Comparison of ENCODE assay signal across 22 cellular contexts in the genomic region with DNA sequence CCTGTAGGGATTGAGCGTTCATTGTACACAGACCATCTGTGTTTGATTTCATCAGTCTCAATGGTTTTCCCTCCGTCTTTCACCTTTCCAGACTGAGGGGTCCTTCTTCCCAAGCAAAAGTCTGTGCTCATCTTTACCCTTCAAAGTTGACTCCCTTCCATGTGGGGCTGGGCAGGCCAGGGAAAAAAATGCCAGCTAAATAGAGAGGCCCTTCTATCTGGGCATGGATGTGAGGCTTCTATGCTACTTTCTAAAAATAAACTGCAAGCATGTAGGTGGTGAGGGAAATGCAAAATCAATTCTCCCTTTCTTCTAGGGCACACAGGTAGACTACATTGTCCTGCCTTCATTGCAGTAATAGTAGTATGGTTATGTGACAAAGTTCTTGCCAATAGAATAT.
"Had no signal": no experiment of that assay in that cellular context is flagged by ENCODE, and none has a peak within 500 bp of the region (broad histone marks: within the 10 kb centered on the region; RNA-seq: fewer than 3 reads in every experiment).

No MANE protein-coding gene starts in this region.

- H3K36me3 ChIP-seq: cardiac muscle cell, left lung, lower lobe of right lung, neutrophil, pancreas, spleen, suprapubic skin had no signal

- H3K27me3 ChIP-seq: cardiac muscle cell, hepatocyte, left lung, pancreas, spleen, suprapubic skin had no signal

- H3K9me3 ChIP-seq: left lung, lower lobe of right lung, neutrophil, pancreas, spleen, suprapubic skin had no signal

- ATAC-seq: effector memory CD8-positive, alpha-beta T cell; left lung; lower lobe of right lung; natural killer cell treated with Interleukin-12 subunit alpha and Interleukin-12 subunit beta and Interleukin-15 and Interleukin-18, amount 100 ng/mL, for 72 hours; pancreas had no signal

- H3K4me3 Mint-ChIP-seq: effector memory CD8-positive, alpha-beta T cell; naive B cell; natural killer cell treated with Interleukin-12 subunit alpha and Interleukin-12 subunit beta and Interleukin-15 and Interleukin-18, amount 100 ng/mL, for 72 hours; neural crest cell; stimulated activated memory B cell treated with anti-CD40 and anti-IgM and Interleukin-4, amounts not matched to agents 10 μg/mL and 1 μg/mL and 100 μg/mL, for 72 hours had no signal

- H3K4me1 Mint-ChIP-seq: naive B cell had no signal

- H3K9me3 Mint-ChIP-seq: effector memory CD8-positive, alpha-beta T cell; naive B cell; natural killer cell treated with Interleukin-12 subunit alpha and Interleukin-12 subunit beta and Interleukin-15 and Interleukin-18, amount 100 ng/mL, for 72 hours; neural crest cell; stimulated activated memory B cell treated with anti-CD40 and anti-IgM and Interleukin-4, amounts not matched to agents 10 μg/mL and 1 μg/mL and 100 μg/mL, for 72 hours had no signal

- H3K4me3 ChIP-seq: cardiac muscle cell, coronary artery, hepatocyte, left lung, lower lobe of right lung, pancreas, skin epidermis, spleen, suprapubic skin had no signal

- DNase-seq: dermis blood vessel endothelial cell; effector memory CD8-positive, alpha-beta T cell; erythroblast; head of caudate nucleus; kidney; left lung; lower lobe of right lung; naive B cell; pancreas; stimulated activated CD4-positive, alpha-beta T cell treated with anti-CD3 and anti-CD28 coated beads, Interleukin-4, amount 100 ng/mL, for 4 hours; stimulated activated naive CD8-positive, alpha-beta T cell treated with anti-CD3 and anti-CD28 coated beads, Interleukin-15, Interleukin-2, amounts not matched to agents 100 U/mL and 50 U/mL, for 24 hours; trophoblast cell had no signal

- H3K4me1 ChIP-seq: left lung, lower lobe of right lung, pancreas, spleen, suprapubic skin had no signal

- H3K27ac ChIP-seq: cardiac muscle cell, coronary artery, hepatocyte, left lung, lower lobe of right lung, neutrophil, pancreas, skin epidermis, spleen, suprapubic skin had no signal

- H3K36me3 Mint-ChIP-seq: naive B cell; natural killer cell treated with Interleukin-12 subunit alpha and Interleukin-12 subunit beta and Interleukin-15 and Interleukin-18, amount 100 ng/mL, for 72 hours; stimulated activated memory B cell treated with anti-CD40 and anti-IgM and Interleukin-4, amounts not matched to agents 10 μg/mL and 1 μg/mL and 100 μg/mL, for 72 hours had no signal

- H3K27me3 Mint-ChIP-seq: effector memory CD8-positive, alpha-beta T cell; stimulated activated memory B cell treated with anti-CD40 and anti-IgM and Interleukin-4, amounts not matched to agents 10 μg/mL and 1 μg/mL and 100 μg/mL, for 72 hours had no signal
